In the genomic region with DNA sequence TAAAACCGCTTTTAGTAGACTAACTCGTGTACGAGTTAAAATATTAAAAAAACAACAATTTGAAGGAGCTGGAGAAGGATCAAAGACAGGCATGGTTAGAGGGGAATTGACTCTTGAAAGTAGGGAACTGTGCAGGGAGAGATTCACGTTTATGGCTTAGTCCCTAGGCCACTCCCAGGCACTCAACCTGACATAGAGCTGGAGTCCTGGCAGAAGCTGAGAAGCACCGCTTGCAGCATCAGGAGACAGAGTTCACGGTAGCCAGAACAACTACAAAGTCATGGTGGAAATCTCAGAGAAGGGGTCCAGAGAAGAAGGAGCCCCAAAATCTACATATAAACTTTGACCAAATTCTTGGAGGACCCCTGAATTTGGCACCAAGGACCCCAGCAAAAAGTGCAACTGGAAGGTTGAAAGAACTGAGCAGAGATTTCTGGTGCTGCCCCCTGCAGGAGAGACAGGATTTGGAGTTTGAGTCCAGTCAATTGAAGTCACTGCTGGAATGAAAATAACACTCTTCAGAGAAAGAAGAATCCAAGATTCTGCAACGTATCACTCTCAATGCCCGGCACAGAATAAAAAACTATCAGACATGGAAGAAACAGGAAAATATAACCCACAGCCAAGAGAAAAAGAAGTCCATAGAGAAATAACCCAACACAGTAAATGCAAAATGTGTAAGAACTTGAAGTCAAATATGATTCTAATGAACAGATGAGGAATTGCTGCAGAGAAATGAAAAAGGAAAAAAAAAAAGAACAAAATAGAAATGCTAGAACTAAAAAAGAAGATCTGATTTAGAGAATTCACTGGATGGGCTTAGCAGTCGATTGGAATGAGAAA, we compare ENCODE assay signal across 8 cellular contexts.
DNase-seq lines count a peak whose midpoint lies in the region; ATAC-seq, FAIRE-seq and TF ChIP-seq lines count a peak whose summit lies in the region.

No MANE protein-coding gene starts in this region.

- no peak overlapping the region for H3K4me3 ChIP-seq in AG04450 (ENCODE audit: low read depth, low read length)
- H3K4me3 ChIP-seq in GM12875 (ENCODE audit: low read depth, low read length) = no peak overlapping the region
- H3K4me3 ChIP-seq in fibroblast of villous mesenchyme (ENCODE audit: low read depth, low read length) = no peak overlapping the region

- no peaks in the 10 kb centered on the region for H3K9me3 ChIP-seq in AG04450 (ENCODE audit: control insufficient read depth, insufficient read depth, low read length)

- no peak for FAIRE-seq in RCC 7860 (lab: Jason Lieb, UNC)

- in situ Hi-C loops in SK-MEL-5 (cut with HindIII; ENCODE audit: low pct_unique_long_range_greater_than_20kb, low sequenced_read_pairs) = no loop called here

- POLR2A ChIA-PET in AG04450 (lab: Yijun Ruan, JAX) = no interaction called here

- peaks cover 18% of the 10 kb centered on the region for H3K27me3 ChIP-seq in AG04450 (ENCODE audit: control insufficient read depth, insufficient read depth, low read length)

- CTCF ChIA-PET in AG04450 (lab: Charles Lee) = interaction anchor here (0.9 to 1.0 kb wide), 2 partner anchors 45 to 190 kb away, joined by 3 to 4 read pairs; no protein-coding TSS in a partner anchor

- TF ChIP-seq CTCF in AG04450 (IDR thresholded peaks at IDR 0.05; ENCODE audit: low read depth, low read length) = peak; percentile 70
- peak; percentile 68; the same call in 1 of the 2 replicates for TF ChIP-seq CTCF in GM12875 (IDR thresholded peaks at IDR 0.05; ENCODE audit: borderline replicate concordance, insufficient read depth, low read depth, low read length)
- peak; percentile 76 for TF ChIP-seq CTCF in fibroblast of villous mesenchyme (IDR thresholded peaks at IDR 0.05; ENCODE audit: insufficient read depth, low read depth, low read length)

- no peak for DNase-seq in AG04450 (ENCODE audit: low read depth, low spot score)
- peak; percentile 72 for DNase-seq in SK-MEL-5 (ENCODE audit: low read depth, low spot score)
- peak; percentile 28 for DNase-seq in fibroblast of villous mesenchyme (ENCODE audit: low read depth)
- peak; percentile 6 to 23 for DNase-seq in stimulated activated CD8-positive, alpha-beta memory T cell treated with anti-CD3 and anti-CD28 coated beads, Interleukin-2, amount 100 ng/mL, for 48 hours (ENCODE audit: low read depth in 2 of 2)
- DNase-seq in DMS79 (lab: John Stamatoyannopoulos, UW) = no peak
- DNase-seq in RCC 7860 (ENCODE audit: low spot score) = no peak

- H3K27ac ChIP-seq in AG04450 (ENCODE audit: low read depth, low read length) = no peak overlapping the region

- ATAC-seq in HG03196 (IDR thresholded peaks at IDR 0.05; ENCODE audit: unreplicated experiment) = no peak

Comparison
In these comparisons a context has a peak if more than half of its experiments do, and no peak if none do; other contexts are left out.
1. DNase-seq: peak in SK-MEL-5 (single experiment), fibroblast of villous mesenchyme (single experiment) and stimulated activated CD8-positive, alpha-beta memory T cell treated with anti-CD3 and anti-CD28 coated beads, Interleukin-2, amount 100 ng/mL, for 48 hours (2 of 2); none in AG04450 (single experiment), DMS79 (single experiment) and RCC 7860 (single experiment).
2. Peak in every context shown above with its lines, with median percentiles within 50 percentile points of each other: CTCF ChIP-seq.